In genomic region chr4:156335721-156336120, GRCh38 we compare ENCODE assay signal across 27 cellular contexts.
"Had no signal": no experiment of that assay in that cellular context is flagged by ENCODE, and none has a peak within 500 bp of the region (broad histone marks: within the 10 kb centered on the region; RNA-seq: fewer than 3 reads in every experiment).

No MANE protein-coding gene starts in this region.

- H3K4me3 ChIP-seq: colonic mucosa, esophagus squamous epithelium, gastroesophageal sphincter, heart left ventricle, hepatocyte, left lung, ovary, psoas muscle, sigmoid colon, skin epidermis, spleen, testis, tibial artery had no signal

- H3K9me3 ChIP-seq: colonic mucosa, esophagus squamous epithelium, gastroesophageal sphincter, heart left ventricle, left lung, ovary, psoas muscle, sigmoid colon, spleen, testis, tibial artery had no signal

- H3K4me1 ChIP-seq: colonic mucosa, esophagus squamous epithelium, gastroesophageal sphincter, heart left ventricle, left lung, psoas muscle, sigmoid colon, spleen, testis, tibial artery had no signal

- H3K36me3 ChIP-seq: colonic mucosa, esophagus squamous epithelium, gastroesophageal sphincter, heart left ventricle, left lung, ovary, sigmoid colon, spleen, tibial artery had no signal

- H3K79me2 ChIP-seq: hepatocyte had no signal

- ATAC-seq: foreskin keratinocyte; gastroesophageal sphincter; heart left ventricle; left cardiac atrium; left lung; naive thymus-derived CD8-positive, alpha-beta T cell; psoas muscle; right cardiac atrium; stimulated activated memory B cell treated with anti-CD40 and anti-IgM and Interleukin-4, amounts not matched to agents 10 μg/mL and 1 μg/mL and 100 μg/mL, for 72 hours; stimulated activated naive CD8-positive, alpha-beta T cell treated with anti-CD3 and anti-CD28 coated beads, Interleukin-15, Interleukin-2, amounts not matched to agents 100 U/mL and 50 U/mL, for 24 hours had no signal

- DNase-seq: colonic mucosa; dermis blood vessel endothelial cell; effector memory CD4-positive, alpha-beta T cell; erythroblast; esophagus squamous epithelium; heart left ventricle; left cardiac atrium; left lung; naive thymus-derived CD8-positive, alpha-beta T cell; nephron progenitor cell; nucleus accumbens; ovary; posterior cingulate gyrus; psoas muscle; right cardiac atrium; sigmoid colon; spleen; stimulated activated CD4-positive, alpha-beta T cell treated with anti-CD3 and anti-CD28 coated beads, Interleukin-4, amount 100 ng/mL, for 4 hours; stimulated activated naive CD8-positive, alpha-beta T cell treated with anti-CD3 and anti-CD28 coated beads, Interleukin-15, Interleukin-2, amounts not matched to agents 100 U/mL and 50 U/mL, for 24 hours; substantia nigra; testis; tibial artery had no signal

- H2AFZ ChIP-seq: hepatocyte had no signal

- H3K27ac ChIP-seq: colonic mucosa, esophagus squamous epithelium, foreskin keratinocyte, gastroesophageal sphincter, heart left ventricle, hepatocyte, left lung, ovary, psoas muscle, sigmoid colon, skin epidermis, spleen, testis, tibial artery had no signal

- H3K4me2 ChIP-seq: hepatocyte had no signal

- H3K27me3 ChIP-seq: colonic mucosa, esophagus squamous epithelium, foreskin keratinocyte, gastroesophageal sphincter, heart left ventricle, hepatocyte, left lung, ovary, sigmoid colon, spleen, testis, tibial artery had no signal
